Comparison of ENCODE assay signal across 16 cellular contexts in genomic region chr20:16966276-16966880, GRCh38.
DNase-seq lines count a peak whose midpoint lies in the region; ATAC-seq and TF ChIP-seq lines count a peak whose summit lies in the region.
"Had no signal": no experiment of that assay in that cellular context is flagged by ENCODE, and none has a peak within 500 bp of the region (broad histone marks: within the 10 kb centered on the region; RNA-seq: fewer than 3 reads in every experiment).

No MANE protein-coding gene starts in this region.

- no peak for ATAC-seq in SK-N-SH treated with all-trans-retinoic acid at 6 μM for 48 hours
- ATAC-seq: HCT116, Right ventricle myocardium inferior had no signal

- no peaks in the 10 kb centered on the region for H3K4me1 ChIP-seq in adipocyte (ENCODE audit: control insufficient read depth, insufficient read depth, low read length)
- H3K4me1 ChIP-seq: SJSA1 had no signal

- no peaks in the 10 kb centered on the region for H3K9me3 ChIP-seq in adipocyte (ENCODE audit: control insufficient read depth, low read length)
- H3K9me3 ChIP-seq: SJSA1 had no signal

- no peaks in the 10 kb centered on the region for H3K36me3 ChIP-seq in adipocyte (ENCODE audit: control insufficient read depth, insufficient read depth, low read length, severe bottlenecking)
- H3K36me3 ChIP-seq: SJSA1 had no signal

- H3K9ac ChIP-seq in adipocyte (ENCODE audit: low read length) = no peak overlapping the region
- H3K9ac ChIP-seq: GM23248 had no signal

- H3K27me3 ChIP-seq in adipocyte (replicated peaks; ENCODE audit: control insufficient read depth, insufficient read depth, low read length) = peaks cover 3% of the 10 kb centered on the region
- H3K27me3 ChIP-seq: SJSA1 had no signal

- DNase-seq in DMS53 treated with DMSO at 0.1 percent for 48 hours (lab: John Stamatoyannopoulos, UW; ENCODE audit: unreplicated experiment) = peak; percentile 25
- peak; percentile 12 for DNase-seq in adipocyte (ENCODE audit: low read depth)
- DNase-seq in foreskin melanocyte = peak; percentile 52
- DNase-seq in renal cortical epithelial cell (ENCODE audit: low read depth) = peak; percentile 49
- DNase-seq in activated CD4-positive, alpha-beta T cell treated with anti-CD3 and anti-CD28 coated beads, Interleukin-2, amount 50 U/mL, for 48 hours = no peak
- DNase-seq in GM19238 (ENCODE audit: insufficient read length, low spot score) = no peak
- DNase-seq: CD8-positive, alpha-beta memory T cell; GM23248; NCI-H1105; NCI-H2029; NCI-H2171; NCI-H526 had no signal

- H3K4me3 ChIP-seq in adipocyte (ENCODE audit: low read length) = no peak overlapping the region
- H3K4me3 ChIP-seq: GM23248, SJSA1 had no signal

TF ChIP-seq in SK-N-SH treated with all-trans-retinoic acid at 6 μM for 48 hours, 23 proteins besides CTCF, POLR2A, EP300 and RAD21:
- no peak for TF ChIP-seq PPARA (CRISPR knock-in tag; IDR thresholded peaks at IDR 0.05; ENCODE audit: borderline replicate concordance)
- TF ChIP-seq, protein P1, sequence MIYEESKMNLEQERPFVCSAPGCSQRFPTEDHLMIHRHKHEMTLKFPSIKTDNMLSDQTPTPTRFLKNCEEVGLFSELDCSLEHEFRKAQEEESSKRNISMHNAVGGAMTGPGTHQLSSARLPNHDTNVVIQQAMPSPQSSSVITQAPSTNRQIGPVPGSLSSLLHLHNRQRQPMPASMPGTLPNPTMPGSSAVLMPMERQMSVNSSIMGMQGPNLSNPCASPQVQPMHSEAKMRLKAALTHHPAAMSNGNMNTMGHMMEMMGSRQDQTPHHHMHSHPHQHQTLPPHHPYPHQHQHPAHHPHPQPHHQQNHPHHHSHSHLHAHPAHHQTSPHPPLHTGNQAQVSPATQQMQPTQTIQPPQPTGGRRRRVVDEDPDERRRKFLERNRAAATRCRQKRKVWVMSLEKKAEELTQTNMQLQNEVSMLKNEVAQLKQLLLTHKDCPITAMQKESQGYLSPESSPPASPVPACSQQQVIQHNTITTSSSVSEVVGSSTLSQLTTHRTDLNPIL (CRISPR knock-in tag; IDR thresholded peaks at IDR 0.05; ENCODE audit: low read depth) = no peak
- TF ChIP-seq TCF4 (CRISPR knock-in tag; IDR thresholded peaks at IDR 0.05; ENCODE audit: borderline replicate concordance) = no peak
- TF ChIP-seq RARB (CRISPR knock-in tag; IDR thresholded peaks at IDR 0.05) = no peak
- no peak for TF ChIP-seq ZFP30 (CRISPR knock-in tag; IDR thresholded peaks at IDR 0.05)
- TF ChIP-seq OSR1 (CRISPR knock-in tag; IDR thresholded peaks at IDR 0.05) = no peak
- TF ChIP-seq ISL1 (CRISPR knock-in tag; IDR thresholded peaks at IDR 0.05) = no peak
- no peak for TF ChIP-seq SNAI2 (CRISPR knock-in tag; IDR thresholded peaks at IDR 0.05)
- TF ChIP-seq ZNF565 (CRISPR knock-in tag; conservative IDR thresholded peaks at IDR 0.05; ENCODE audit: low read depth) = no peak
- TF ChIP-seq ARNTL (CRISPR knock-in tag; IDR thresholded peaks at IDR 0.05; ENCODE audit: borderline replicate concordance, low read depth) = no peak
- no peak for TF ChIP-seq BACH2 (CRISPR knock-in tag; IDR thresholded peaks at IDR 0.05; ENCODE audit: borderline replicate concordance)
- TF ChIP-seq PATZ1 (CRISPR knock-in tag; IDR thresholded peaks at IDR 0.05; ENCODE audit: borderline replicate concordance) = no peak
- no peak for TF ChIP-seq ZC3H10 (CRISPR knock-in tag; IDR thresholded peaks at IDR 0.05)
- no peak for TF ChIP-seq GLIS3 (CRISPR knock-in tag; IDR thresholded peaks at IDR 0.05)
- no peak for TF ChIP-seq CSDC2 (CRISPR knock-in tag; IDR thresholded peaks at IDR 0.05)
- TF ChIP-seq ZFP3 (CRISPR knock-in tag; IDR thresholded peaks at IDR 0.05) = no peak
- no peak for TF ChIP-seq ZNF8 (CRISPR knock-in tag; IDR thresholded peaks at IDR 0.05)

Comparison
In these comparisons a context has a peak if more than half of its experiments do, and no peak if none do; other contexts are left out.
1. DNase-seq: peak in DMS53 treated with DMSO at 0.1 percent for 48 hours (single experiment), adipocyte (single experiment), foreskin melanocyte (single experiment) and renal cortical epithelial cell (single experiment); none in activated CD4-positive, alpha-beta T cell treated with anti-CD3 and anti-CD28 coated beads, Interleukin-2, amount 50 U/mL, for 48 hours (0 of 2) and GM19238 (single experiment).